2 cellular contexts compared by ENCODE assay signal in the genomic region with DNA sequence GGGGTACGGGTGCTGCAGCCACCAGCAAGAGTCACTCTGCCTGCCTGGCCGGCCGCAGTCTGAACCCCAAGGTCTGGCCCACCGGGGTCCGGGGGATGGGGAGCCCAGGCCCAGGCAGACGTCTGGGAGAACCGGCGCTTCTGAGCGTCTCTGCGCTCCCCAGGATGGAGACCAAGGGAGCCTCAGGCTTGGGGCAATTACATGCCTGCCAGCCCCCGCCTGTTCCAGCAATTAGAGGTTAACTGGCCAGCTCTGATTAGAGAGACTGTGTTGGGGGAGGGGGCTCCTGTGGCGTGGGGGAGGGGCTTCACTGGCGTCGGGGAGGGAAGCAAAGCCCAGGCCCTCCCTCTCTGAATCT.
TF ChIP-seq lines count a peak whose summit lies in the region.

No MANE protein-coding gene starts in this region.

TF ChIP-seq in SK-N-SH, 30 proteins besides CTCF, POLR2A, EP300 and RAD21 (continued from another document):
- TF ChIP-seq, protein P1, sequence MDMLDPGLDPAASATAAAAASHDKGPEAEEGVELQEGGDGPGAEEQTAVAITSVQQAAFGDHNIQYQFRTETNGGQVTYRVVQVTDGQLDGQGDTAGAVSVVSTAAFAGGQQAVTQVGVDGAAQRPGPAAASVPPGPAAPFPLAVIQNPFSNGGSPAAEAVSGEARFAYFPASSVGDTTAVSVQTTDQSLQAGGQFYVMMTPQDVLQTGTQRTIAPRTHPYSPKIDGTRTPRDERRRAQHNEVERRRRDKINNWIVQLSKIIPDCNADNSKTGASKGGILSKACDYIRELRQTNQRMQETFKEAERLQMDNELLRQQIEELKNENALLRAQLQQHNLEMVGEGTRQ (IDR thresholded peaks at IDR 0.05; ENCODE audit: borderline replicate concordance, low read depth, low read length): no peak
- no peak for TF ChIP-seq GABPA (IDR thresholded peaks at IDR 0.05; ENCODE audit: low read depth)
- TF ChIP-seq, protein P2, sequence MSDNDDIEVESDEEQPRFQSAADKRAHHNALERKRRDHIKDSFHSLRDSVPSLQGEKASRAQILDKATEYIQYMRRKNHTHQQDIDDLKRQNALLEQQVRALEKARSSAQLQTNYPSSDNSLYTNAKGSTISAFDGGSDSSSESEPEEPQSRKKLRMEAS (IDR thresholded peaks at IDR 0.05; ENCODE audit: low read depth): no peak
- no peak for TF ChIP-seq TCF12 (IDR thresholded peaks at IDR 0.05)
- TF ChIP-seq, protein P3, sequence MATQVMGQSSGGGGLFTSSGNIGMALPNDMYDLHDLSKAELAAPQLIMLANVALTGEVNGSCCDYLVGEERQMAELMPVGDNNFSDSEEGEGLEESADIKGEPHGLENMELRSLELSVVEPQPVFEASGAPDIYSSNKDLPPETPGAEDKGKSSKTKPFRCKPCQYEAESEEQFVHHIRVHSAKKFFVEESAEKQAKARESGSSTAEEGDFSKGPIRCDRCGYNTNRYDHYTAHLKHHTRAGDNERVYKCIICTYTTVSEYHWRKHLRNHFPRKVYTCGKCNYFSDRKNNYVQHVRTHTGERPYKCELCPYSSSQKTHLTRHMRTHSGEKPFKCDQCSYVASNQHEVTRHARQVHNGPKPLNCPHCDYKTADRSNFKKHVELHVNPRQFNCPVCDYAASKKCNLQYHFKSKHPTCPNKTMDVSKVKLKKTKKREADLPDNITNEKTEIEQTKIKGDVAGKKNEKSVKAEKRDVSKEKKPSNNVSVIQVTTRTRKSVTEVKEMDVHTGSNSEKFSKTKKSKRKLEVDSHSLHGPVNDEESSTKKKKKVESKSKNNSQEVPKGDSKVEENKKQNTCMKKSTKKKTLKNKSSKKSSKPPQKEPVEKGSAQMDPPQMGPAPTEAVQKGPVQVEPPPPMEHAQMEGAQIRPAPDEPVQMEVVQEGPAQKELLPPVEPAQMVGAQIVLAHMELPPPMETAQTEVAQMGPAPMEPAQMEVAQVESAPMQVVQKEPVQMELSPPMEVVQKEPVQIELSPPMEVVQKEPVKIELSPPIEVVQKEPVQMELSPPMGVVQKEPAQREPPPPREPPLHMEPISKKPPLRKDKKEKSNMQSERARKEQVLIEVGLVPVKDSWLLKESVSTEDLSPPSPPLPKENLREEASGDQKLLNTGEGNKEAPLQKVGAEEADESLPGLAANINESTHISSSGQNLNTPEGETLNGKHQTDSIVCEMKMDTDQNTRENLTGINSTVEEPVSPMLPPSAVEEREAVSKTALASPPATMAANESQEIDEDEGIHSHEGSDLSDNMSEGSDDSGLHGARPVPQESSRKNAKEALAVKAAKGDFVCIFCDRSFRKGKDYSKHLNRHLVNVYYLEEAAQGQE (IDR thresholded peaks at IDR 0.05; ENCODE audit: low read depth, low read length): no peak
- TF ChIP-seq, protein P4, sequence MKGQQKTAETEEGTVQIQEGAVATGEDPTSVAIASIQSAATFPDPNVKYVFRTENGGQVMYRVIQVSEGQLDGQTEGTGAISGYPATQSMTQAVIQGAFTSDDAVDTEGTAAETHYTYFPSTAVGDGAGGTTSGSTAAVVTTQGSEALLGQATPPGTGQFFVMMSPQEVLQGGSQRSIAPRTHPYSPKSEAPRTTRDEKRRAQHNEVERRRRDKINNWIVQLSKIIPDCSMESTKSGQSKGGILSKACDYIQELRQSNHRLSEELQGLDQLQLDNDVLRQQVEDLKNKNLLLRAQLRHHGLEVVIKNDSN (IDR thresholded peaks at IDR 0.05; ENCODE audit: borderline replicate concordance, low read depth): no peak
- no peak for TF ChIP-seq ELF1 (IDR thresholded peaks at IDR 0.05)
TF ChIP-seq in SK-N-SH: peak in this region for 0.

TF ChIP-seq in SK-N-SH treated with all-trans-retinoic acid at 6 μM for 48 hours, 23 proteins besides CTCF, POLR2A, EP300 and RAD21 (continued from another document):
- TF ChIP-seq TSHZ2 (CRISPR knock-in tag; IDR thresholded peaks at IDR 0.05) (no peak), ISL1 (CRISPR knock-in tag; IDR thresholded peaks at IDR 0.05) (no peak), ZFP30 (CRISPR knock-in tag; IDR thresholded peaks at IDR 0.05) (no peak), CSDC2 (CRISPR knock-in tag; IDR thresholded peaks at IDR 0.05) (no peak)
TF ChIP-seq in SK-N-SH treated with all-trans-retinoic acid at 6 μM for 48 hours: peak in this region for 0.
